Comparison of ENCODE assay signal across 29 cellular contexts in genomic region chr17:6708357-6708961, GRCh38. TPM values are rescaled to one million over a fixed set of nuclear protein-coding genes. Genes with fewer than 3 reads are reported as not detected.
"Had no signal": no experiment of that assay in that cellular context is flagged by ENCODE, and none has a peak within 500 bp of the region (broad histone marks: within the 10 kb centered on the region; RNA-seq: fewer than 3 reads in every experiment).

No MANE protein-coding gene starts in this region.

- H3K9me3 ChIP-seq: esophagus muscularis mucosa, gastrocnemius medialis, heart right ventricle, left lung, lower lobe of right lung, pancreas, psoas muscle, spleen, thoracic aorta, transverse colon, uterus had no signal

- DNase-seq: effector memory CD4-positive, alpha-beta T cell; gastrocnemius medialis; heart right ventricle; hypothalamus; left lung; lower lobe of right lung; midbrain; nucleus accumbens; pancreas; psoas muscle; retina; spleen; stimulated activated CD4-positive, alpha-beta T cell treated with anti-CD3 and anti-CD28 coated beads, Interleukin-15, amount 100 ng/mL, for 24 hours; stimulated activated CD4-positive, alpha-beta T cell treated with anti-CD3 and anti-CD28 coated beads, Interleukin-1b, Interleukin-23, amount 100 ng/mL, for 48 hours; stimulated activated CD4-positive, alpha-beta T cell treated with anti-CD3 and anti-CD28 coated beads, Interleukin-4, amount 100 ng/mL, for 24 hours; transverse colon; uterus had no signal

- H3K36me3 ChIP-seq: esophagus muscularis mucosa, gastrocnemius medialis, heart right ventricle, left lung, lower lobe of right lung, neural progenitor cell, pancreas, spleen, thoracic aorta, transverse colon, uterus had no signal

- H3K27ac Mint-ChIP-seq: memory B cell; neural progenitor cell; stimulated activated memory B cell treated with anti-CD40 and anti-IgM and Interleukin-4, amounts not matched to agents 10 μg/mL and 1 μg/mL and 100 μg/mL, for 72 hours; stimulated activated naive CD8-positive, alpha-beta T cell treated with anti-CD3 and anti-CD28 coated beads, Interleukin-15, Interleukin-2, amounts not matched to agents 100 ng/mL and 50 ng/mL, for 24 hours had no signal

- ATAC-seq: gastrocnemius medialis; heart right ventricle; left lung; lower lobe of right lung; natural killer cell treated with Interleukin-12 subunit alpha and Interleukin-12 subunit beta and Interleukin-15 and Interleukin-18, amount 100 ng/mL, for 72 hours; pancreas; psoas muscle; sciatic nerve; stimulated activated memory B cell treated with anti-CD40 and anti-IgM and Interleukin-4, amounts not matched to agents 10 μg/mL and 1 μg/mL and 100 μg/mL, for 72 hours had no signal

- H3K4me1 ChIP-seq: gastrocnemius medialis, pancreas, psoas muscle, uterus had no signal

- H3K36me3 Mint-ChIP-seq: memory B cell; natural killer cell treated with Interleukin-12 subunit alpha and Interleukin-12 subunit beta and Interleukin-15 and Interleukin-18, amount 100 ng/mL, for 72 hours; neural progenitor cell; stimulated activated memory B cell treated with anti-CD40 and anti-IgM and Interleukin-4, amounts not matched to agents 10 μg/mL and 1 μg/mL and 100 μg/mL, for 72 hours had no signal

- H3K27ac ChIP-seq: epithelial cell of prostate, esophagus muscularis mucosa, gastrocnemius medialis, heart right ventricle, left lung, lower lobe of right lung, neural progenitor cell, pancreas, psoas muscle, spleen, thoracic aorta, transverse colon, uterus had no signal

- H3K4me3 ChIP-seq: esophagus muscularis mucosa, gastrocnemius medialis, heart right ventricle, left lung, lower lobe of right lung, neural progenitor cell, pancreas, psoas muscle, spleen, thoracic aorta, transverse colon, uterus had no signal

- H3K9me3 Mint-ChIP-seq: memory B cell; natural killer cell treated with Interleukin-12 subunit alpha and Interleukin-12 subunit beta and Interleukin-15 and Interleukin-18, amount 100 ng/mL, for 72 hours; neural progenitor cell; stimulated activated memory B cell treated with anti-CD40 and anti-IgM and Interleukin-4, amounts not matched to agents 10 μg/mL and 1 μg/mL and 100 μg/mL, for 72 hours; stimulated activated naive CD8-positive, alpha-beta T cell treated with anti-CD3 and anti-CD28 coated beads, Interleukin-15, Interleukin-2, amounts not matched to agents 100 ng/mL and 50 ng/mL, for 24 hours had no signal

- H3K9ac ChIP-seq: neural progenitor cell had no signal

- H3K4me3 Mint-ChIP-seq: memory B cell; natural killer cell treated with Interleukin-12 subunit alpha and Interleukin-12 subunit beta and Interleukin-15 and Interleukin-18, amount 100 ng/mL, for 72 hours; neural progenitor cell; stimulated activated memory B cell treated with anti-CD40 and anti-IgM and Interleukin-4, amounts not matched to agents 10 μg/mL and 1 μg/mL and 100 μg/mL, for 72 hours; stimulated activated naive CD8-positive, alpha-beta T cell treated with anti-CD3 and anti-CD28 coated beads, Interleukin-15, Interleukin-2, amounts not matched to agents 100 ng/mL and 50 ng/mL, for 24 hours had no signal

RNA-seq across cellular contexts. Expression of gene SLC13A5, which starts 4.7 kb away (rescaled TPM):
- total RNA-seq: fibroblast of villous mesenchyme; lower lobe of right lung; natural killer cell treated with Interleukin-12 subunit alpha and Interleukin-12 subunit beta and Interleukin-15 and Interleukin-18, amount 100 ng/mL, for 72 hours; skeletal muscle tissue; subcutaneous adipose tissue; thoracic aorta; transverse colon had no signal

RNA-seq across cellular contexts. Expression of gene C17orf100, which starts 56.9 kb away (rescaled TPM):
- total RNA-seq: skeletal muscle tissue, thoracic aorta had no signal
